In genomic region chr2:19990416-19990728, GRCh38 we compare ENCODE assay signal across 8 cellular contexts. TPM values are rescaled to one million over a fixed set of nuclear protein-coding genes. Genes with fewer than 3 reads are reported as not detected.
DNase-seq lines count a peak whose midpoint lies in the region; ATAC-seq and TF ChIP-seq lines count a peak whose summit lies in the region.

No MANE protein-coding gene starts in this region.

- H3K4me3 ChIP-seq in heart right ventricle (peak overlapping the region; percentile 58 to 89 (median 78)), mononuclear cell (ENCODE audit: low read length) (peak overlapping the region; percentile 63), vagina (peak overlapping the region; percentile 60 to 72)

- H3K4me1 Mint-ChIP-seq in central memory CD8-positive, alpha-beta T cell: peaks cover 23% of the 10 kb centered on the region

- DNase-seq in heart right ventricle: no peak
- DNase-seq in left ventricle myocardium superior: no peak
- no peak for DNase-seq in central memory CD8-positive, alpha-beta T cell (ENCODE audit: low spot score in 2 of 2)
- DNase-seq in vagina (ENCODE audit: extremely low spot score in 2 of 2): no peak
- no peak for DNase-seq in NCI-H1417 treated with DMSO at 0.1 percent for 48 hours (lab: John Stamatoyannopoulos, UW)

- no peak for ATAC-seq in heart right ventricle
- no peak for ATAC-seq in left ventricle myocardium superior
- no peak for ATAC-seq in central memory CD8-positive, alpha-beta T cell (replicated peaks; ENCODE audit: extremely low read depth, poor library complexity, severe bottlenecking)
- ATAC-seq in HG03432 (IDR thresholded peaks at IDR 0.05; ENCODE audit: unreplicated experiment): no peak
- ATAC-seq in GM19328 (IDR thresholded peaks at IDR 0.05; ENCODE audit: unreplicated experiment): no peak

- intact Hi-C loops in heart right ventricle (cut with DNase I) (loop anchor here in 1 of 10 donors (5.0 kb wide), 1 partner anchor 342 kb away; no protein-coding TSS in a partner anchor), left ventricle myocardium superior (cut with micrococcal nuclease) (no loop called here), vagina (cut with DNase I) (no loop called here)

- H3K36me3 ChIP-seq in heart right ventricle: no peaks in the 10 kb centered on the region
- H3K36me3 ChIP-seq in vagina: no peaks in the 10 kb centered on the region

- 14 to 15% methylated on average over 9 to 10 of the region's 10 CpGs for WGBS in heart right ventricle, 2 donors

- H3K9me3 ChIP-seq in heart right ventricle (no peaks in the 10 kb centered on the region), mononuclear cell (ENCODE audit: low read depth, low read length) (no peaks in the 10 kb centered on the region), vagina (no peaks in the 10 kb centered on the region)

- H3K27ac Mint-ChIP-seq in central memory CD8-positive, alpha-beta T cell (ENCODE audit: low read depth): peak overlapping the region; percentile 90

- H3K36me3 Mint-ChIP-seq in central memory CD8-positive, alpha-beta T cell (ENCODE audit: insufficient read depth): peaks cover 16% of the 10 kb centered on the region

- no peak for TF ChIP-seq POLR2A in vagina (IDR thresholded peaks at IDR 0.05)

- H3K9me3 Mint-ChIP-seq in central memory CD8-positive, alpha-beta T cell: no peaks in the 10 kb centered on the region

- H3K4me3 Mint-ChIP-seq in central memory CD8-positive, alpha-beta T cell: peak overlapping the region; percentile 90

- H3K27me3 Mint-ChIP-seq in central memory CD8-positive, alpha-beta T cell: peaks cover 33% of the 10 kb centered on the region

- TF ChIP-seq CTCF in heart right ventricle (IDR thresholded peaks at IDR 0.05) (no peak), vagina (IDR thresholded peaks at IDR 0.05) (no peak)

- H3K27me3 ChIP-seq in heart right ventricle (peaks cover 0 to 29% (median 0%) of the 10 kb centered on the region in 7 donors), mononuclear cell (ENCODE audit: insufficient read depth, low read length) (peaks cover 17% of the 10 kb centered on the region), vagina (no peaks in the 10 kb centered on the region)

- H3K27ac ChIP-seq in heart right ventricle: peak overlapping the region in 8 of 10 donors; percentile 31 to 82 (median 62)
- peak overlapping the region; percentile 56 for H3K27ac ChIP-seq in vagina

- H3K4me1 ChIP-seq in heart right ventricle (peaks cover 0 to 26% (median 17%) of the 10 kb centered on the region in 9 donors), mononuclear cell (ENCODE audit: insufficient read depth, low read length) (peaks cover 20% of the 10 kb centered on the region), vagina (peaks cover 12% of the 10 kb centered on the region)

RNA-seq across cellular contexts. Expression of gene WDR35, which starts 0.5 kb away (rescaled TPM):
- total RNA-seq in heart right ventricle (1 to 10 TPM; 4.5 to 8.3 (median 6.0) TPM), left ventricle myocardium superior (5.1 TPM), mononuclear cell (3.5 TPM), vagina (8.3 TPM)
- polyA plus RNA-seq in heart right ventricle: 1 to 10 TPM; 2.3 to 2.5 TPM

RNA-seq across cellular contexts. Expression of gene MATN3, which starts 22.1 kb away (rescaled TPM):
- under 1 TPM in 5 of 10 donors, not detected in 5; 0.09 to 0.36 (median 0.20) TPM for total RNA-seq in heart right ventricle
- under 1 TPM; 0.35 to 0.37 TPM for polyA plus RNA-seq in heart right ventricle
- 0.32 TPM for total RNA-seq in left ventricle myocardium superior
- not detected for total RNA-seq in mononuclear cell
- total RNA-seq in vagina: 3.9 TPM
